8 cellular contexts compared by ENCODE assay signal in genomic region chr2:85602476-85603234, GRCh38. TPM values are rescaled to one million over a fixed set of nuclear protein-coding genes. Genes with fewer than 3 reads are reported as not detected.
A peak's percentile ranks its signal among the peaks of the same experiment; 100 is the strongest.
DNase-seq lines count a peak whose midpoint lies in the region; ATAC-seq, FAIRE-seq and TF ChIP-seq lines count a peak whose summit lies in the region.

Gene TMEM150A, minus strand, starts transcription at chr2:85602698. Its CDS starts 750 bp downstream, at chr2:85601948.

- peak within 1 kb of the TSS; percentile 88 for H3K4me3 ChIP-seq in right cardiac atrium (ENCODE audit: low read length)
- H3K4me3 ChIP-seq in uterus: peak within 1 kb of the TSS; percentile 68 to 71

- peak; percentile 95 for ATAC-seq in HG02678 (IDR thresholded peaks at IDR 0.05; ENCODE audit: unreplicated experiment)
- peak; percentile 96 for ATAC-seq in right cardiac atrium

- intact Hi-C loops in right cardiac atrium (cut with DNase I) (loop anchor here in 2 of 4 donors (5.0 kb wide), 1 partner anchor 40 kb away; the partner anchor contains the start of gene GGCX (in 2 of the 2)), uterus (cut with DNase I; ENCODE audit: low total_unique reads) (no loop called here)

- TF ChIP-seq CTCF in uterus (IDR thresholded peaks at IDR 0.05): peak; percentile 8 to 68 (median 55)

- H3K4me1 ChIP-seq in right cardiac atrium (ENCODE audit: control insufficient read depth, insufficient read depth, low read length) (peaks cover 14% of the 10 kb centered on the region), uterus (peaks cover 4 to 22% of the 10 kb centered on the region in 2 donors)

- no peaks in the 10 kb centered on the region for H3K9me3 ChIP-seq in right cardiac atrium (ENCODE audit: control insufficient read depth, low read length)
- no peaks in the 10 kb centered on the region for H3K9me3 ChIP-seq in uterus

- TF ChIP-seq POLR2A in GM12892 (IDR thresholded peaks at IDR 0.05; ENCODE audit: low read depth, low read length): peak; percentile 43; the same call in 1 of the 2 replicates
- TF ChIP-seq POLR2A in uterus (IDR thresholded peaks at IDR 0.05): peak; percentile 89 to 91

- no peaks in the 10 kb centered on the region for H3K27me3 ChIP-seq in right cardiac atrium (ENCODE audit: control insufficient read depth, insufficient read depth)
- H3K27me3 ChIP-seq in uterus: no peaks in the 10 kb centered on the region

- under 1% methylated on average over 73 of the region's 73 CpGs for WGBS in right cardiac atrium

- peak; percentile 64 for FAIRE-seq in GM12892 (lab: Jason Lieb, UNC)

- DNase-seq in GM12892 (ENCODE audit: insufficient read length): peak; percentile 93
- DNase-seq in NCI-H128 (lab: John Stamatoyannopoulos, UW; ENCODE audit: unreplicated experiment): peak; percentile 72
- DNase-seq in T-helper 2 cell: peak; percentile 65 to 88 (median 82)
- peak; percentile 57 to 96 (median 90) for DNase-seq in anterior cingulate cortex (lab: John Stamatoyannopoulos, UW)
- DNase-seq in right cardiac atrium: peak; percentile 96 to 99 (median 98)
- DNase-seq in putamen (ENCODE audit: low spot score): peak; percentile 93
- peak; percentile 92 to 95 for DNase-seq in uterus

- no peaks in the 10 kb centered on the region for H3K36me3 ChIP-seq in uterus

- H3K27ac ChIP-seq in right cardiac atrium (ENCODE audit: low read length): peak within 1 kb of the TSS; percentile 88
- H3K27ac ChIP-seq in uterus: peak within 1 kb of the TSS; percentile 86 to 92

RNA-seq across cellular contexts. Expression of gene TMEM150A, which starts in this region (rescaled TPM):
- polyA plus RNA-seq in GM12892 (2012; ENCODE audit: missing spikeins): 4.4 TPM
- total RNA-seq in right cardiac atrium (10 to 100 TPM; 14.5 to 17.5 (median 16.5) TPM), uterus (10 to 100 TPM in 1 of 4 donors, 1 to 10 TPM in 2, not detected in 1; 2.6 to 24.1 (median 7.8) TPM)
- 19.0 TPM for polyA plus RNA-seq in right cardiac atrium

Comparison
In these comparisons a context has a peak if more than half of its experiments do, and no peak if none do; other contexts are left out.
1. Peak in every context shown above with its lines: DNase-seq, ATAC-seq, H3K4me3 ChIP-seq and H3K27ac ChIP-seq.